24 cellular contexts compared by ENCODE assay signal in genomic region chr4:100177126-100177525, GRCh38.
"Had no signal": no experiment of that assay in that cellular context is flagged by ENCODE, and none has a peak within 500 bp of the region (broad histone marks: within the 10 kb centered on the region; RNA-seq: fewer than 3 reads in every experiment).

No MANE protein-coding gene starts in this region.

- H3K4me1 ChIP-seq: gastroesophageal sphincter, heart left ventricle, pancreas, right lobe of liver, spleen, testis, tibial artery had no signal

- H3K4me2 ChIP-seq: hepatocyte had no signal

- H3K27ac Mint-ChIP-seq: memory B cell; naive B cell; natural killer cell treated with Interleukin-12 subunit alpha and Interleukin-12 subunit beta and Interleukin-15 and Interleukin-18, amount 100 ng/mL, for 72 hours; stimulated activated memory B cell treated with anti-CD40 and anti-IgM and Interleukin-4, amounts not matched to agents 10 μg/mL and 1 μg/mL and 100 μg/mL, for 72 hours; type B pancreatic cell had no signal

- H3K4me3 Mint-ChIP-seq: memory B cell; naive B cell; natural killer cell treated with Interleukin-12 subunit alpha and Interleukin-12 subunit beta and Interleukin-15 and Interleukin-18, amount 100 ng/mL, for 72 hours; neural crest cell; stimulated activated memory B cell treated with anti-CD40 and anti-IgM and Interleukin-4, amounts not matched to agents 10 μg/mL and 1 μg/mL and 100 μg/mL, for 72 hours; type B pancreatic cell had no signal

- H3K4me1 Mint-ChIP-seq: naive B cell; stimulated activated memory B cell treated with anti-CD40 and anti-IgM and Interleukin-4, amounts not matched to agents 10 μg/mL and 1 μg/mL and 100 μg/mL, for 72 hours had no signal

- H3K4me3 ChIP-seq: gastroesophageal sphincter, heart left ventricle, hepatocyte, lung, pancreas, right lobe of liver, spleen, testis, tibial artery had no signal

- H2AFZ ChIP-seq: hepatocyte had no signal

- H3K36me3 Mint-ChIP-seq: memory B cell; naive B cell; natural killer cell treated with Interleukin-12 subunit alpha and Interleukin-12 subunit beta and Interleukin-15 and Interleukin-18, amount 100 ng/mL, for 72 hours; stimulated activated memory B cell treated with anti-CD40 and anti-IgM and Interleukin-4, amounts not matched to agents 10 μg/mL and 1 μg/mL and 100 μg/mL, for 72 hours; type B pancreatic cell had no signal

- H3K36me3 ChIP-seq: gastroesophageal sphincter, heart left ventricle, neutrophil, pancreas, right lobe of liver, spleen, tibial artery had no signal

- H3K27ac ChIP-seq: gastroesophageal sphincter, heart left ventricle, hepatocyte, neutrophil, pancreas, right lobe of liver, spleen, testis, tibial artery had no signal

- H3K27me3 Mint-ChIP-seq: memory B cell, type B pancreatic cell had no signal

- H3K9me3 Mint-ChIP-seq: memory B cell; naive B cell; natural killer cell treated with Interleukin-12 subunit alpha and Interleukin-12 subunit beta and Interleukin-15 and Interleukin-18, amount 100 ng/mL, for 72 hours; neural crest cell; stimulated activated memory B cell treated with anti-CD40 and anti-IgM and Interleukin-4, amounts not matched to agents 10 μg/mL and 1 μg/mL and 100 μg/mL, for 72 hours; type B pancreatic cell had no signal

- ATAC-seq: gastroesophageal sphincter; heart left ventricle; left lobe of liver; pancreas; right lobe of liver; stimulated activated memory B cell treated with anti-CD40 and anti-IgM and Interleukin-4, amounts not matched to agents 10 μg/mL and 1 μg/mL and 100 μg/mL, for 72 hours; stimulated activated naive CD8-positive, alpha-beta T cell treated with anti-CD3 and anti-CD28 coated beads, Interleukin-15, Interleukin-2, amounts not matched to agents 100 U/mL and 50 U/mL, for 24 hours had no signal

- H3K9me3 ChIP-seq: gastroesophageal sphincter, heart left ventricle, neutrophil, pancreas, right lobe of liver, spleen, testis, tibial artery had no signal

- DNase-seq: cortex of kidney; effector CD4-positive, alpha-beta T cell; foreskin fibroblast; heart left ventricle; kidney; naive B cell; pancreas; right lobe of liver; spleen; stimulated activated CD4-positive, alpha-beta T cell treated with anti-CD3 and anti-CD28 coated beads, Interleukin-4, amount 100 ng/mL, for 4 hours; stimulated activated naive CD8-positive, alpha-beta T cell treated with anti-CD3 and anti-CD28 coated beads, Interleukin-15, Interleukin-2, amounts not matched to agents 100 U/mL and 50 U/mL, for 24 hours; substantia nigra; testis; tibial artery had no signal

- H3K79me2 ChIP-seq: hepatocyte had no signal

- H3K27me3 ChIP-seq: gastroesophageal sphincter, heart left ventricle, hepatocyte, neutrophil, pancreas, right lobe of liver, spleen, testis, tibial artery had no signal
